ENCODE assay signal across 13 cellular contexts in genomic region chr12:122999196-122999946, GRCh38.
"Had no signal": no experiment of that assay in that cellular context is flagged by ENCODE, and none has a peak within 500 bp of the region (broad histone marks: within the 10 kb centered on the region; RNA-seq: fewer than 3 reads in every experiment).

No MANE protein-coding gene starts in this region.

- H3K27me3 ChIP-seq: cardiac muscle cell, left lung, transverse colon had no signal

- H3K4me3 ChIP-seq: cardiac muscle cell, left lung, transverse colon had no signal

- H3K9me3 ChIP-seq: left lung, transverse colon had no signal

- H3K4me1 ChIP-seq: left lung, transverse colon had no signal

- DNase-seq: activated CD4-positive, alpha-beta T cell treated with anti-CD3 and anti-CD28 coated beads for 1 hour; activated CD4-positive, alpha-beta T cell treated with anti-CD3 and anti-CD28 coated beads, Interleukin-2, amount 50 U/mL, for 4 hours; activated naive CD4-positive, alpha-beta T cell treated with anti-CD3 and anti-CD28 coated beads, Interleukin-2, amount 10 ng/mL, durations not matched to agents 7 days and 5 days; activated T-cell treated with anti-CD3 and anti-CD28 coated beads for 4 hours; hippocampal formation; mesendoderm; stimulated activated CD4-positive, alpha-beta T cell treated with anti-CD3 and anti-CD28 coated beads, Interleukin-2, amount 100 ng/mL, for 48 hours; stimulated activated naive B cell treated with anti-CD40 and anti-IgM and Interleukin-4, amounts not matched to agents 10 μg/mL and 1 μg/mL and 100 μg/mL, for 72 hours; T-cell; T1000; transverse colon had no signal

- H3K27ac ChIP-seq: cardiac muscle cell, left lung, transverse colon had no signal

- H3K36me3 ChIP-seq: cardiac muscle cell had no signal
